28 cellular contexts compared by ENCODE assay signal in genomic region chr10:96266118-96266770, GRCh38. TPM values are rescaled to one million over a fixed set of nuclear protein-coding genes. Genes with fewer than 3 reads are reported as not detected.
DNase-seq lines count a peak whose midpoint lies in the region; ATAC-seq and TF ChIP-seq lines count a peak whose summit lies in the region.
"Had no signal": no experiment of that assay in that cellular context is flagged by ENCODE, and none has a peak within 500 bp of the region (broad histone marks: within the 10 kb centered on the region; RNA-seq: fewer than 3 reads in every experiment).

No MANE protein-coding gene starts in this region.

- H3K27me3 ChIP-seq in GM06990 (replicated peaks; ENCODE audit: control insufficient read depth, insufficient read depth, low read length) (no peaks in the 10 kb centered on the region), HCT116 (ENCODE audit: insufficient read depth, low read length) (no peaks in the 10 kb centered on the region)
- H3K27me3 ChIP-seq: cardiac muscle cell, SJCRH30 had no signal

- RAD21 ChIA-PET in HCT116 (lab: Charles Lee; ENCODE audit: low non-redundant PET in 1 of 2, low total read pairs in 2 of 2, uncharacterized antibody in 2 of 2, unreplicated experiment in 2 of 2) = no interaction called here

- H2AFZ ChIP-seq in HCT116 (ENCODE audit: low read depth, low read length, poor library complexity, severe bottlenecking) = no peak overlapping the region

- peaks cover 23% of the 10 kb centered on the region for H3K36me3 ChIP-seq in GM06990 (ENCODE audit: control insufficient read depth, insufficient read depth, low read length)
- no peaks in the 10 kb centered on the region for H3K36me3 ChIP-seq in HCT116 (ENCODE audit: control insufficient read depth in 1 of 2, insufficient read depth in 2 of 2, low read length in 2 of 2)
- H3K36me3 ChIP-seq: cardiac muscle cell, SJCRH30 had no signal

- H3K4me1 Mint-ChIP-seq in activated B cell treated with CpG ODN at 0.5 μM for 24 hours (peaks cover 83% of the 10 kb centered on the region), T-helper 17 cell (peaks cover 2% of the 10 kb centered on the region)
- H3K4me1 Mint-ChIP-seq: naive thymus-derived CD4-positive, alpha-beta T cell had no signal

- no peak overlapping the region for H3K9ac ChIP-seq in HCT116 (ENCODE audit: low read length)

- intact Hi-C loops in HCT116 (cut with micrococcal nuclease) = no loop called here
- intact Hi-C loops in activated B cell treated with CpG ODN at 0.5 μM for 24 hours (cut with micrococcal nuclease) = no loop called here

- H4K20me1 ChIP-seq in HCT116 (ENCODE audit: insufficient read depth) = no peaks in the 10 kb centered on the region

- no peaks in the 10 kb centered on the region for H3K79me2 ChIP-seq in HCT116 (ENCODE audit: insufficient read depth, low read length)

- no peaks in the 10 kb centered on the region for H3K27me3 Mint-ChIP-seq in activated B cell treated with CpG ODN at 0.5 μM for 24 hours
- H3K27me3 Mint-ChIP-seq in T-helper 17 cell = peaks cover 59% of the 10 kb centered on the region
- H3K27me3 Mint-ChIP-seq: dendritic cell treated with granulocyte-macrophage colony-stimulating factor and Interleukin-4, amounts not matched to agents 40 ng/mL and 50 ng/mL, for 4 days had no signal

- H3K9me3 Mint-ChIP-seq in activated B cell treated with CpG ODN at 0.5 μM for 24 hours = no peaks in the 10 kb centered on the region
- H3K9me3 Mint-ChIP-seq: dendritic cell treated with granulocyte-macrophage colony-stimulating factor and Interleukin-4, amounts not matched to agents 40 ng/mL and 50 ng/mL, for 4 days had no signal

- peak overlapping the region; percentile 98 for H3K27ac Mint-ChIP-seq in activated B cell treated with CpG ODN at 0.5 μM for 24 hours
- H3K27ac Mint-ChIP-seq in T-helper 17 cell = no peak overlapping the region

- no TSS peak for BruUV-seq in HCT116 (replicated peaks; lab: Mats Ljungman, UMichigan)

- TF ChIP-seq CTCF in GM06990 (IDR thresholded peaks at IDR 0.05; ENCODE audit: insufficient read depth, low read length, poor library complexity, severe bottlenecking) (no peak), HCT116 (IDR thresholded peaks at IDR 0.05 in 2 of 3, conservative IDR thresholded peaks at IDR 0.05 in 1 of 3; ENCODE audit: borderline replicate concordance in 1 of 3, insufficient read depth in 1 of 3, low read depth in 2 of 3, low read length in 2 of 3) (no peak), activated B cell treated with CpG ODN at 0.5 μM for 24 hours (IDR thresholded peaks at IDR 0.05) (no peak)

- H3K4me3 Mint-ChIP-seq in activated B cell treated with CpG ODN at 0.5 μM for 24 hours (peak overlapping the region; percentile 59), T-helper 17 cell (no peak overlapping the region)
- H3K4me3 Mint-ChIP-seq: naive thymus-derived CD4-positive, alpha-beta T cell had no signal

- H3K4me3 ChIP-seq in GM06990 (replicated peaks; ENCODE audit: low read depth, low read length) = peak overlapping the region; percentile 65; the same call in 1 of the 2 replicates
- no peak overlapping the region; a peak in 1 of 4 replicates for H3K4me3 ChIP-seq in HCT116 (replicated peaks in 1 of 2; ENCODE audit: low read depth in 1 of 2, low read length in 2 of 2)
- H3K4me3 ChIP-seq: cardiac muscle cell, lung, SJCRH30 had no signal

- no peak for TF ChIP-seq RAD21 in HCT116 (IDR thresholded peaks at IDR 0.05; ENCODE audit: low read depth)

- H3K9me2 ChIP-seq in HCT116 (ENCODE audit: insufficient read depth) = no peaks in the 10 kb centered on the region

- peaks cover 12 to 34% of the 10 kb centered on the region in 2 experiments for H3K4me1 ChIP-seq in HCT116 (ENCODE audit: control insufficient read depth in 1 of 2, insufficient read depth in 2 of 2, low read length in 2 of 2)
- H3K4me1 ChIP-seq: SJCRH30 had no signal

- DNase-seq in GM06990 (ENCODE audit: extremely low read depth, insufficient read length) (no peak), HCT116 (ENCODE audit: low read depth, low spot score) (no peak), activated B cell treated with CpG ODN at 0.5 μM for 24 hours (no peak), mucosa of gallbladder (ENCODE audit: low spot score) (peak; percentile 80), T-helper 17 cell (no peak), NCI-H1048 (lab: John Stamatoyannopoulos, UW) (no peak)
- DNase-seq: activated CD4-positive, alpha-beta T cell treated with anti-CD3 and anti-CD28 coated beads, Interleukin-2, amount 50 U/mL, for 48 hours; activated gamma-delta T cell treated with Interleukin-2 at 50 U/mL for 16 hours; AML-193; EL; hippocampal formation; MM.1S; naive thymus-derived CD4-positive, alpha-beta T cell; NCI-H187 treated with DMSO at 0.1 percent for 48 hours; NCI-H69; retina; SJCRH30; T-helper 2 cell had no signal

- peak overlapping the region; percentile 70 for H3K4me2 ChIP-seq in HCT116 (ENCODE audit: low read length)

- ATAC-seq in HCT116 (peak; percentile 12; the same call in 1 of the 2 replicates), activated B cell treated with CpG ODN at 0.5 μM for 24 hours (ENCODE audit: low read depth) (no peak), GM21529 (IDR thresholded peaks at IDR 0.05; ENCODE audit: unreplicated experiment) (no peak), HG02763 (IDR thresholded peaks at IDR 0.05; ENCODE audit: unreplicated experiment) (no peak), T-helper 17 cell (no peak)
- ATAC-seq: naive thymus-derived CD4-positive, alpha-beta T cell; Panc1 had no signal

- TF ChIP-seq POLR2A in HCT116 (IDR thresholded peaks at IDR 0.05; ENCODE audit: borderline replicate concordance, extremely low read depth, insufficient read depth, insufficient read length) = no peak

- H3K36me3 Mint-ChIP-seq in activated B cell treated with CpG ODN at 0.5 μM for 24 hours (ENCODE audit: low read depth) (peaks cover 88% of the 10 kb centered on the region), T-helper 17 cell (ENCODE audit: low read depth) (no peaks in the 10 kb centered on the region)
- H3K36me3 Mint-ChIP-seq: naive thymus-derived CD4-positive, alpha-beta T cell had no signal

- CTCF ChIA-PET in HCT116 (lab: Charles Lee) = interaction anchor here (1.3 kb wide), 1 partner anchor 37 kb away, joined by 6 read pairs; no protein-coding TSS in a partner anchor
- CTCF ChIA-PET in activated B cell treated with CpG ODN at 0.5 μM for 24 hours (lab: Charles Lee) = interaction anchor here (0.7 to 4.3 kb wide), 4 partner anchors 8 to 36 kb away, joined by 4 to 37 read pairs (median 12); no protein-coding TSS in a partner anchor

- POLR2A ChIA-PET in HCT116 (lab: Charles Lee) = no interaction called here
- POLR2A ChIA-PET in activated B cell treated with CpG ODN at 0.5 μM for 24 hours (lab: Charles Lee) = interaction anchor here (0.5 to 12.1 kb wide), 10 partner anchors 9 to 1137 kb away, joined by 3 to 72 read pairs (median 4); no protein-coding TSS in a partner anchor

- H3K27ac ChIP-seq in HCT116 (ENCODE audit: low read depth, low read length) = no peak overlapping the region
- H3K27ac ChIP-seq: cardiac muscle cell, SJCRH30, VCaP had no signal

- H3K9me3 ChIP-seq in HCT116 (ENCODE audit: control insufficient read depth in 1 of 2, insufficient read depth in 1 of 2, low read depth in 1 of 2, low read length in 2 of 2) (no peaks in the 10 kb centered on the region), T-helper 17 cell (ENCODE audit: control insufficient read depth, low read length, poor library complexity, severe bottlenecking) (no peaks in the 10 kb centered on the region)
- H3K9me3 ChIP-seq: SJCRH30 had no signal

TF ChIP-seq in HCT116, 20 proteins besides CTCF, POLR2A, EP300 and RAD21:
- no peak for TF ChIP-seq EGR1 (IDR thresholded peaks at IDR 0.05; ENCODE audit: low read depth)
- TF ChIP-seq SIN3A (IDR thresholded peaks at IDR 0.05; ENCODE audit: low read depth) = no peak
- no peak for TF ChIP-seq ELF1 (IDR thresholded peaks at IDR 0.05; ENCODE audit: borderline replicate concordance, low read depth)
- no peak for TF ChIP-seq ZBTB33 (IDR thresholded peaks at IDR 0.05; ENCODE audit: extremely low read depth, insufficient replicate concordance, low read length)

RNA-seq across cellular contexts. Expression of gene BLNK, which starts 5.1 kb away (rescaled TPM):
- 0.59 TPM for total RNA-seq in HCT116 (2021; ENCODE audit: unreplicated experiment)
- polyA plus RNA-seq in HCT116 (2012) = 0.06 and 0.08 TPM in 2 replicates
- 238 and 267 TPM in 2 replicates for total RNA-seq in activated B cell treated with CpG ODN at 0.5 μM for 24 hours
- 43.9 TPM for total RNA-seq in mucosa of gallbladder
- total RNA-seq in T-helper 17 cell = 1 to 10 TPM in 1 of 2 donors, not detected in 1; 3.6 TPM
- total RNA-seq: cardiac muscle cell, endothelial cell of umbilical vein, SJCRH30 had no signal
- polyA plus RNA-seq: endothelial cell of umbilical vein had no signal

RNA-seq across cellular contexts. Expression of gene DNTT, which starts 38.0 kb away (rescaled TPM):
- total RNA-seq in HCT116 (2021; ENCODE audit: unreplicated experiment) (not detected), activated B cell treated with CpG ODN at 0.5 μM for 24 hours (0.11 TPM in 1 of 2 replicates, not detected in the other), mucosa of gallbladder (not detected), T-helper 17 cell (not detected)
- polyA plus RNA-seq in HCT116 (2012) = not detected in 2 replicates
- total RNA-seq: cardiac muscle cell, endothelial cell of umbilical vein, lung, osteoblast, SJCRH30, subcutaneous adipose tissue had no signal
- polyA plus RNA-seq: cardiac muscle cell, endothelial cell of umbilical vein, lung had no signal
